Comparison of ENCODE assay signal across 1 cellular context in genomic region chr19:3039641-3040077, GRCh38.
TF ChIP-seq lines count a peak whose summit lies in the region.

No MANE protein-coding gene starts in this region.

TF ChIP-seq in HepG2, 621 proteins besides CTCF, POLR2A, EP300 and RAD21 (continued from another document):
- no peak for TF ChIP-seq ZBTB21 (CRISPR knock-in tag; IDR thresholded peaks at IDR 0.05)
- TF ChIP-seq NFAT5 (CRISPR knock-in tag; IDR thresholded peaks at IDR 0.05), result no peak
- TF ChIP-seq RELA (CRISPR knock-in tag; IDR thresholded peaks at IDR 0.05), result no peak
- TF ChIP-seq ZMYM2 (CRISPR knock-in tag; IDR thresholded peaks at IDR 0.05), result peak; percentile 52; the same call in 1 of the 2 replicates
- no peak for TF ChIP-seq ZNF414 (CRISPR knock-in tag; IDR thresholded peaks at IDR 0.05)
- TF ChIP-seq KDM5A (IDR thresholded peaks at IDR 0.05; ENCODE audit: borderline replicate concordance, low read length), result no peak
- TF ChIP-seq RXRA (CRISPR knock-in tag; IDR thresholded peaks at IDR 0.05), result peak; percentile 20; the same call in 1 of the 2 replicates
- no peak for TF ChIP-seq ZNF543 (CRISPR knock-in tag; IDR thresholded peaks at IDR 0.05)
- no peak for TF ChIP-seq ZNF30 (CRISPR knock-in tag; IDR thresholded peaks at IDR 0.05)
- no peak for TF ChIP-seq DDIT3 (CRISPR knock-in tag; IDR thresholded peaks at IDR 0.05)
- TF ChIP-seq ZNF256 (CRISPR knock-in tag; conservative IDR thresholded peaks at IDR 0.05), result no peak
- no peak for TF ChIP-seq FOXJ3 (CRISPR knock-in tag; IDR thresholded peaks at IDR 0.05; ENCODE audit: borderline replicate concordance)
- no peak for TF ChIP-seq ZNF432 (CRISPR knock-in tag; IDR thresholded peaks at IDR 0.05; ENCODE audit: borderline replicate concordance)
- TF ChIP-seq ZBTB33 (CRISPR knock-in tag; IDR thresholded peaks at IDR 0.05), result peak; percentile 20; the same call in 1 of the 2 replicates
- TF ChIP-seq HDAC2 (CRISPR knock-in tag; IDR thresholded peaks at IDR 0.05), result no peak
- TF ChIP-seq HOXA7 (CRISPR knock-in tag; IDR thresholded peaks at IDR 0.05), result no peak
- TF ChIP-seq ZNF670 (CRISPR knock-in tag; IDR thresholded peaks at IDR 0.05; ENCODE audit: borderline replicate concordance), result no peak
- TF ChIP-seq, protein P1, sequence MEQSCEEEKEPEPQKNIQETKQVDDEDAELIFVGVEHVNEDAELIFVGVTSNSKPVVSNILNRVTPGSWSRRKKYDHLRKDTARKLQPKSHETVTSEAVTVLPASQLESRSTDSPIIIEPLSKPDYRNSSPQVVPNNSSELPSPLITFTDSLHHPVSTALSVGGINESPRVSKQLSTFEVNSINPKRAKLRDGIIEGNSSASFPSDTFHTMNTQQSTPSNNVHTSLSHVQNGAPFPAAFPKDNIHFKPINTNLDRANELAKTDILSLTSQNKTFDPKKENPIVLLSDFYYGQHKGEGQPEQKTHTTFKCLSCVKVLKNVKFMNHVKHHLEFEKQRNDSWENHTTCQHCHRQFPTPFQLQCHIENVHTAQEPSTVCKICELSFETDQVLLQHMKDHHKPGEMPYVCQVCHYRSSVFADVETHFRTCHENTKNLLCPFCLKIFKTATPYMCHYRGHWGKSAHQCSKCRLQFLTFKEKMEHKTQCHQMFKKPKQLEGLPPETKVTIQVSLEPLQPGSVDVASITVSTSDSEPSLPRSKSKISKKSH (CRISPR knock-in tag; IDR thresholded peaks at IDR 0.05; ENCODE audit: borderline replicate concordance), result no peak
- TF ChIP-seq ZNF569 (CRISPR knock-in tag; IDR thresholded peaks at IDR 0.05; ENCODE audit: borderline replicate concordance), result no peak
- no peak for TF ChIP-seq NR2F6 (IDR thresholded peaks at IDR 0.05)
- 0 out of 2 replicates have a peak, but pooled peaks have one; percentile 8 for TF ChIP-seq NR2F6 (CRISPR knock-in tag; IDR thresholded peaks at IDR 0.05)
- no peak for TF ChIP-seq NKX3-1 (CRISPR knock-in tag; IDR thresholded peaks at IDR 0.05)
- TF ChIP-seq STAG1 (CRISPR knock-in tag; IDR thresholded peaks at IDR 0.05), result peak; percentile 77
- 0 out of 2 replicates have a peak, but pooled peaks have one; percentile 15 for TF ChIP-seq THAP11 (CRISPR knock-in tag; IDR thresholded peaks at IDR 0.05)
- no peak for TF ChIP-seq ZNF709 (CRISPR knock-in tag; IDR thresholded peaks at IDR 0.05)
- TF ChIP-seq, protein P2, sequence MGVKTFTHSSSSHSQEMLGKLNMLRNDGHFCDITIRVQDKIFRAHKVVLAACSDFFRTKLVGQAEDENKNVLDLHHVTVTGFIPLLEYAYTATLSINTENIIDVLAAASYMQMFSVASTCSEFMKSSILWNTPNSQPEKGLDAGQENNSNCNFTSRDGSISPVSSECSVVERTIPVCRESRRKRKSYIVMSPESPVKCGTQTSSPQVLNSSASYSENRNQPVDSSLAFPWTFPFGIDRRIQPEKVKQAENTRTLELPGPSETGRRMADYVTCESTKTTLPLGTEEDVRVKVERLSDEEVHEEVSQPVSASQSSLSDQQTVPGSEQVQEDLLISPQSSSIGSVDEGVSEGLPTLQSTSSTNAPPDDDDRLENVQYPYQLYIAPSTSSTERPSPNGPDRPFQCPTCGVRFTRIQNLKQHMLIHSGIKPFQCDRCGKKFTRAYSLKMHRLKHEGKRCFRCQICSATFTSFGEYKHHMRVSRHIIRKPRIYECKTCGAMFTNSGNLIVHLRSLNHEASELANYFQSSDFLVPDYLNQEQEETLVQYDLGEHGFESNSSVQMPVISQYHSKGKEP (CRISPR knock-in tag; IDR thresholded peaks at IDR 0.05), result no peak
- no peak for TF ChIP-seq ZC3H13 (CRISPR knock-in tag; IDR thresholded peaks at IDR 0.05)
- TF ChIP-seq ZBTB42 (CRISPR knock-in tag; IDR thresholded peaks at IDR 0.05), result no peak
- TF ChIP-seq ZNF530 (CRISPR knock-in tag; IDR thresholded peaks at IDR 0.05; ENCODE audit: low read depth), result no peak
- TF ChIP-seq XRCC5 (optimal IDR thresholded peaks at IDR 0.05; ENCODE audit: low read length), result peak; percentile 45
- TF ChIP-seq KAT2B (IDR thresholded peaks at IDR 0.05; ENCODE audit: borderline replicate concordance, low read depth, low read length), result no peak
